In the genomic region with DNA sequence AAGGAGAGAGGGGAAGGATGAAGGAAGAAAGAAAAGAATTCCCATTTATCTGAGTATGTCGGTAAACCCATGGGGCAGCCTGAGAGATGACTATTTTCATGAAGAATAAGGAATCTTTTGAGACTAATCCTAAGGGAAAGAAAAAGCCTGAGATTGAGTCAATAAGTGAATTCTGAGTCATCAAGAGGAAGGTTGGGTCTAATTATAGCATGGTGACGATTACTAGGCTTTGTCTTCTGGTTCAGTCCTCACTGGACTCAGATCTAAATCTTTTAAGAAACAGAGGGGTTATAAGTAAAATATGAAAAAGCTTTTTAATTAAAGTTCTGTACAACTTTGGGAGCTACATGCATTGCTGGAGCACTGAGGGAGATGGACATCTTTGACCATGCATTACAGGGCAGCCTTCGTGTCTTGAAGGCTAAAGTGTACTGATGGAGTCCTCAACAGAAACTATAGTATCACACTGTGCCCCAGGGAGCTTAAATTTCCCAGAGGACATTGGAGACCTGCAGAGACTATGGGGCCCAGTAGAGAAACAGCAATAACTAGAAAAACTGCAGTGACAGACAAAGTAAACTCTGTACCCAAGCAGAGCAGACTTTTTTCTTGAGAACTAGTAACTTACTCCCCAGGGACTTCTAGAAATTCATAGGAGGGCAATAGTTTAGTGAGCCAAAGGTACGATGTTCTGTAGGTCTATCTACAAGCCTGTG, we compare ENCODE assay signal across 21 cellular contexts.
DNase-seq lines count a peak whose midpoint lies in the region; ATAC-seq and TF ChIP-seq lines count a peak whose summit lies in the region.
"Had no signal": no experiment of that assay in that cellular context is flagged by ENCODE, and none has a peak within 500 bp of the region (broad histone marks: within the 10 kb centered on the region; RNA-seq: fewer than 3 reads in every experiment).

No MANE protein-coding gene starts in this region.

- no peak overlapping the region for H3K4me3 Mint-ChIP-seq in activated T-cell treated with anti-CD3 and anti-CD28 coated beads, Interleukin-2, amount 50 U/mL, for 4 hours
- H3K4me3 Mint-ChIP-seq: activated CD4-positive, alpha-beta memory T cell treated with anti-CD3 and anti-CD28 coated beads for 36 hours; activated T-helper 1 cell treated with anti-CD3 and anti-CD28 coated beads, Interleukin-12 subunit alpha, Interleukin-12 subunit beta, Interleukin-2, Interleukin-4 antibody, amounts not matched to agents 30 ng/mL and 10 ng/mL and 1 ng/mL, durations not matched to agents 14 hours and 24 hours and 36 hours; CD4-positive, alpha-beta memory T cell had no signal

- no peak overlapping the region for H3K4me3 ChIP-seq in AG09309 (ENCODE audit: control insufficient read depth, low read depth, low read length)
- no peak overlapping the region for H3K4me3 ChIP-seq in esophagus muscularis mucosa
- H3K4me3 ChIP-seq: mucosa of descending colon, sigmoid colon, upper lobe of left lung had no signal

- H3K36me3 ChIP-seq in esophagus muscularis mucosa: no peaks in the 10 kb centered on the region
- H3K36me3 ChIP-seq: sigmoid colon, upper lobe of left lung had no signal

- no peaks in the 10 kb centered on the region for H3K9me3 ChIP-seq in esophagus muscularis mucosa
- H3K9me3 ChIP-seq: mucosa of descending colon, sigmoid colon, upper lobe of left lung had no signal

- H3K36me3 Mint-ChIP-seq in activated T-cell treated with anti-CD3 and anti-CD28 coated beads, Interleukin-2, amount 50 U/mL, for 4 hours (ENCODE audit: insufficient read depth): no peaks in the 10 kb centered on the region
- H3K36me3 Mint-ChIP-seq: activated CD4-positive, alpha-beta memory T cell treated with anti-CD3 and anti-CD28 coated beads for 36 hours; CD4-positive, alpha-beta memory T cell had no signal

- H3K4me1 ChIP-seq in foreskin keratinocyte (no peaks in the 10 kb centered on the region), esophagus muscularis mucosa (no peaks in the 10 kb centered on the region)
- H3K4me1 ChIP-seq: sigmoid colon, upper lobe of left lung had no signal

- peak; percentile 55 for ATAC-seq in HG02884 (IDR thresholded peaks at IDR 0.05; ENCODE audit: unreplicated experiment)
- ATAC-seq in foreskin keratinocyte: peak; percentile 92
- ATAC-seq in activated T-cell treated with anti-CD3 and anti-CD28 coated beads, Interleukin-2, amount 50 U/mL, for 4 hours: no peak
- ATAC-seq: mucosa of descending colon had no signal

- intact Hi-C loops in esophagus muscularis mucosa (cut with DNase I): no loop called here

- H3K27me3 ChIP-seq in foreskin keratinocyte (no peaks in the 10 kb centered on the region), esophagus muscularis mucosa (no peaks in the 10 kb centered on the region)
- H3K27me3 ChIP-seq: sigmoid colon, upper lobe of left lung had no signal

- CTCF ChIA-PET in RWPE1 (lab: Yijun Ruan, JAX): no interaction called here

- TF ChIP-seq CTCF in AG09309 (IDR thresholded peaks at IDR 0.05; ENCODE audit: control insufficient read depth, insufficient read depth, low read depth, low read length, missing control alignments) (no peak), RWPE1 (conservative IDR thresholded peaks at IDR 0.05; ENCODE audit: low read depth) (no peak), foreskin keratinocyte (conservative IDR thresholded peaks at IDR 0.05) (no peak), esophagus muscularis mucosa (IDR thresholded peaks at IDR 0.05) (no peak)

- H3K27me3 Mint-ChIP-seq in activated T-cell treated with anti-CD3 and anti-CD28 coated beads, Interleukin-2, amount 50 U/mL, for 4 hours (ENCODE audit: low read depth): no peaks in the 10 kb centered on the region
- H3K27me3 Mint-ChIP-seq: activated CD4-positive, alpha-beta memory T cell treated with anti-CD3 and anti-CD28 coated beads for 36 hours had no signal

- H3K27ac ChIP-seq in RWPE1: no peak overlapping the region
- H3K27ac ChIP-seq in foreskin keratinocyte: no peak overlapping the region
- no peak overlapping the region for H3K27ac ChIP-seq in esophagus muscularis mucosa (replicated peaks in 1 of 4)
- H3K27ac ChIP-seq: sigmoid colon, upper lobe of left lung had no signal

- no peaks in the 10 kb centered on the region for H3K4me1 Mint-ChIP-seq in activated T-cell treated with anti-CD3 and anti-CD28 coated beads, Interleukin-2, amount 50 U/mL, for 4 hours (ENCODE audit: low read depth)
- H3K4me1 Mint-ChIP-seq: CD4-positive, alpha-beta memory T cell had no signal

- WGBS in esophagus muscularis mucosa: 79% methylated on average over 4 of the region's 4 CpGs

- DNase-seq in AG09309 (ENCODE audit: low read depth) (peak; percentile 32), RWPE1 (ENCODE audit: low spot score) (peak; percentile 33), foreskin keratinocyte (peak; percentile 23 to 57), mesenteric fat pad (ENCODE audit: low spot score) (no peak), esophagus muscularis mucosa (ENCODE audit: extremely low spot score) (no peak), AG08395 (ENCODE audit: low spot score) (no peak)
- DNase-seq in activated T-cell treated with anti-CD3 and anti-CD28 coated beads, Interleukin-2, amount 50 U/mL, for 4 hours: no peak
- DNase-seq: activated CD4-positive, alpha-beta memory T cell treated with anti-CD3 and anti-CD28 coated beads for 36 hours; cerebellar nuclear complex; EL; mucosa of descending colon; NCI-H1930; NCI-H510A treated with DMSO at 0.1 percent for 48 hours; occipital lobe; sigmoid colon; stimulated activated CD4-positive, alpha-beta T cell treated with anti-CD3 and anti-CD28 coated beads, Interleukin-4, amount 100 ng/mL, for 4 hours; SW 1271; upper lobe of left lung had no signal

- no peak for TF ChIP-seq POLR2A in esophagus muscularis mucosa (IDR thresholded peaks at IDR 0.05; ENCODE audit: low read depth)

- POLR2A ChIA-PET in RWPE1 (lab: Yijun Ruan, JAX; ENCODE audit: low non-redundant PET): no interaction called here

- no peak for TF ChIP-seq EP300 in esophagus muscularis mucosa (IDR thresholded peaks at IDR 0.05)

- peaks cover 3% of the 10 kb centered on the region for H3K9me3 Mint-ChIP-seq in activated T-cell treated with anti-CD3 and anti-CD28 coated beads, Interleukin-2, amount 50 U/mL, for 4 hours
- H3K9me3 Mint-ChIP-seq: activated CD4-positive, alpha-beta memory T cell treated with anti-CD3 and anti-CD28 coated beads for 36 hours; activated T-helper 1 cell treated with anti-CD3 and anti-CD28 coated beads, Interleukin-12 subunit alpha, Interleukin-12 subunit beta, Interleukin-2, Interleukin-4 antibody, amounts not matched to agents 30 ng/mL and 10 ng/mL and 1 ng/mL, durations not matched to agents 14 hours and 24 hours and 36 hours had no signal

Comparison
In these comparisons a context has a peak if more than half of its experiments do, and no peak if none do; other contexts are left out.
1. DNase-seq: peak in AG09309 (single experiment), RWPE1 (single experiment) and foreskin keratinocyte (2 of 2); none in mesenteric fat pad (single experiment), activated T-cell treated with anti-CD3 and anti-CD28 coated beads, Interleukin-2, amount 50 U/mL, for 4 hours (single experiment), esophagus muscularis mucosa (single experiment) and AG08395 (single experiment).
2. ATAC-seq: peak in HG02884 (single experiment) and foreskin keratinocyte (single experiment); none in activated T-cell treated with anti-CD3 and anti-CD28 coated beads, Interleukin-2, amount 50 U/mL, for 4 hours (0 of 2).